In the genomic region with DNA sequence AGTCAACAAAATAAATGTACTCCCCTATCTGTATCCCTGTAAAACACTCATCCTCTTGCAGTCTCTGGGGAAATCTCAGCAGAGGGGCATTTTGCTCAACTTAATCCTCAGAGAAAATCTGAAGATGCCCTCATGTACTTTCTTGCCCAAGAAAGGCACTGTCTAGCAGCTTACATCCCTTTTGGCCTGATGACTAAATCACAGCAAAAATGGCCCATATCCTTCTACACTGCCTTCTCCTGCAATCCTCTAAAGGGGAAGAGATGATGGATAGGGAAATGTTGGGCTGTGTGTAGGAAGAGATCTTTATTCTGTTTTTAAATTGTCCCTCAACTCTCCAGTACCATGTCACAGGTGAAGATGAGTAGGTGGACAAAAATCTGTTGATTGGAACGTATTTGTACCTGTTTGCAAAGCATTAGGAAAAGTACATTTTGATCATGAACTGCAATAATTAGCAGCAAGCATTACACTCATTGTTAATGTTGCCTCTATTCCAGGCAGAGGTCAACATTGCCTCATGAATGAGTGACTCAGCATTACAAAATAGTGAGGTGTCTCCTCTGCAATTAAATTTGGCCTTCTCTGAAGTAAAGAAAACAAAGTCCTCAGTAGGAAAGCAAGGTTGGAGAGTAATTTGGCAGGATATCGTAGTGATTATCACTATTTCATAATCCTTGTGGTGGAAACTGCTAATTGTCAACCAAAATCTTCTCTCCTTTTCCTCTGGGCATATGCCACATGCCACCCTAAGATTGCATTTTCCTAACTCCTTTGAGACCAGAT, we compare ENCODE assay signal across 15 cellular contexts.
DNase-seq lines count a peak whose midpoint lies in the region; TF ChIP-seq lines count a peak whose summit lies in the region.
"Had no signal": no experiment of that assay in that cellular context is flagged by ENCODE, and none has a peak within 500 bp of the region (broad histone marks: within the 10 kb centered on the region; RNA-seq: fewer than 3 reads in every experiment).

No MANE protein-coding gene starts in this region.

- no peak overlapping the region for H3K4me2 ChIP-seq in mesendoderm (ENCODE audit: low read length)

- no peak overlapping the region for H3K27ac ChIP-seq in mesendoderm (ENCODE audit: low read depth, low read length)
- H3K27ac ChIP-seq: HL-60 had no signal

- H3K9ac ChIP-seq in mesendoderm (ENCODE audit: low read length) = no peak overlapping the region

- no peaks in the 10 kb centered on the region for H3K4me1 ChIP-seq in mesendoderm (ENCODE audit: control insufficient read depth, low read depth, low read length)

- H3K36me3 ChIP-seq in mesendoderm (ENCODE audit: control insufficient read depth, insufficient read depth, low read length) = no peaks in the 10 kb centered on the region
- H3K36me3 ChIP-seq: MG63 had no signal

- no peak overlapping the region for H2BK120ac ChIP-seq in mesendoderm (ENCODE audit: low read depth, low read length)

- DNase-seq in EH (ENCODE audit: low read depth) (peak; percentile 32), NB4 (ENCODE audit: low read depth) (peak; percentile 48), choroid plexus epithelial cell (ENCODE audit: low read depth) (peak; percentile 11), mesendoderm (peak; percentile 8), NCI-H526 (lab: John Stamatoyannopoulos, UW) (no peak), medulla oblongata (ENCODE audit: extremely low spot score) (no peak), NCI-H510A (lab: John Stamatoyannopoulos, UW) (no peak), NCI-H526 treated with DMSO at 0.1 percent for 48 hours (lab: John Stamatoyannopoulos, UW) (no peak)
- DNase-seq: activated naive CD4-positive, alpha-beta T cell treated with anti-CD3 and anti-CD28 coated beads for 36 hours; CD4-positive, CD25-positive, alpha-beta regulatory T cell; kidney; MG63; naive thymus-derived CD8-positive, alpha-beta T cell; substantia nigra had no signal

- H2AK5ac ChIP-seq in mesendoderm (ENCODE audit: low read length) = no peak overlapping the region

- no peak overlapping the region for H3K4ac ChIP-seq in mesendoderm (ENCODE audit: low read depth, low read length)

- no peak overlapping the region for H3K56ac ChIP-seq in mesendoderm (ENCODE audit: low read length)

- H3K27me3 ChIP-seq in mesendoderm (ENCODE audit: insufficient read depth, low read length, poor library complexity) = no peaks in the 10 kb centered on the region

- H3K79me2 ChIP-seq in mesendoderm (ENCODE audit: control insufficient read depth, insufficient read depth, low read length) = no peaks in the 10 kb centered on the region

- H3K23ac ChIP-seq in mesendoderm (ENCODE audit: low read length) = no peak overlapping the region

- WGBS in mesendoderm (ENCODE audit: extremely low coverage, insufficient coverage, low lambda C conversion rate) = no CpG with 5 or more reads among the region's 2 CpGs

- no peak for TF ChIP-seq POLR2A in NB4 (IDR thresholded peaks at IDR 0.05; ENCODE audit: extremely low read depth, insufficient read length)

- no peak overlapping the region for H3K4me3 ChIP-seq in NB4 (ENCODE audit: low read depth, low read length)
- H3K4me3 ChIP-seq in choroid plexus epithelial cell (ENCODE audit: low read depth, low read length) = no peak overlapping the region
- no peak overlapping the region for H3K4me3 ChIP-seq in mesendoderm (ENCODE audit: low read length)
- H3K4me3 ChIP-seq: MG63 had no signal

- H2BK5ac ChIP-seq in mesendoderm (ENCODE audit: low read length) = no peak overlapping the region

- H4K5ac ChIP-seq in mesendoderm (ENCODE audit: low read length) = no peak overlapping the region

- H4K8ac ChIP-seq in mesendoderm (ENCODE audit: low read depth, low read length) = no peak overlapping the region

- no peak overlapping the region for H2BK15ac ChIP-seq in mesendoderm (replicated peaks; ENCODE audit: low read depth)

- no peaks in the 10 kb centered on the region for H3K79me1 ChIP-seq in mesendoderm (ENCODE audit: low read length)

- H3K18ac ChIP-seq in mesendoderm (ENCODE audit: low read length) = no peak overlapping the region

- TF ChIP-seq CTCF in NB4 (IDR thresholded peaks at IDR 0.05; ENCODE audit: low read depth, low read length) (no peak), choroid plexus epithelial cell (conservative IDR thresholded peaks at IDR 0.05; ENCODE audit: low read depth, low read length) (no peak)

Comparison
In these comparisons a context has a peak if more than half of its experiments do, and no peak if none do; other contexts are left out.
1. DNase-seq: peak in EH (single experiment), NB4 (single experiment), choroid plexus epithelial cell (single experiment) and mesendoderm (single experiment); none in NCI-H526 (0 of 2), medulla oblongata (single experiment), NCI-H510A (single experiment) and NCI-H526 treated with DMSO at 0.1 percent for 48 hours (single experiment).